In genomic region chr17:10171057-10171456, GRCh38 we compare ENCODE assay signal across 13 cellular contexts. TPM values are rescaled to one million over a fixed set of nuclear protein-coding genes. Genes with fewer than 3 reads are reported as not detected.
A peak's percentile ranks its signal among the peaks of the same experiment; 100 is the strongest.
DNase-seq lines count a peak whose midpoint lies in the region; ATAC-seq, FAIRE-seq and TF ChIP-seq lines count a peak whose summit lies in the region.
"Had no signal": no experiment of that assay in that cellular context is flagged by ENCODE, and none has a peak within 500 bp of the region (broad histone marks: within the 10 kb centered on the region; RNA-seq: fewer than 3 reads in every experiment).

No MANE protein-coding gene starts in this region.

- H3K36me3 ChIP-seq in vagina, result no peaks in the 10 kb centered on the region

- no peak for ATAC-seq in activated naive CD8-positive, alpha-beta T cell treated with anti-CD3 and anti-CD28 coated beads, Interleukin-2, amount 50 U/mL, for 24 hours
- ATAC-seq: activated CD8-positive, alpha-beta memory T cell treated with anti-CD3 and anti-CD28 coated beads, Interleukin-2, amount 10 ng/mL, durations not matched to agents 7 days and 5 days; PC-3 had no signal

- no peaks in the 10 kb centered on the region for H3K36me3 Mint-ChIP-seq in activated naive CD8-positive, alpha-beta T cell treated with anti-CD3 and anti-CD28 coated beads, Interleukin-2, amount 50 U/mL, for 24 hours (ENCODE audit: low read depth)
- no peaks in the 10 kb centered on the region for H3K36me3 Mint-ChIP-seq in activated naive CD8-positive, alpha-beta T cell treated with anti-CD3 and anti-CD28 coated beads for 36 hours
- no peaks in the 10 kb centered on the region for H3K36me3 Mint-ChIP-seq in neural crest cell (ENCODE audit: low read depth)
- H3K36me3 Mint-ChIP-seq: activated CD8-positive, alpha-beta memory T cell treated with anti-CD3 and anti-CD28 coated beads, Interleukin-2, amount 10 ng/mL, durations not matched to agents 7 days and 5 days had no signal

- H3K27ac ChIP-seq in vagina, result peak overlapping the region; percentile 37

- no peak overlapping the region for H3K27ac Mint-ChIP-seq in activated naive CD8-positive, alpha-beta T cell treated with anti-CD3 and anti-CD28 coated beads, Interleukin-2, amount 50 U/mL, for 24 hours
- no peak overlapping the region for H3K27ac Mint-ChIP-seq in activated naive CD8-positive, alpha-beta T cell treated with anti-CD3 and anti-CD28 coated beads for 36 hours
- H3K27ac Mint-ChIP-seq in neural crest cell (ENCODE audit: unreplicated experiment), result peak overlapping the region; percentile 46
- H3K27ac Mint-ChIP-seq: activated CD8-positive, alpha-beta memory T cell treated with anti-CD3 and anti-CD28 coated beads, Interleukin-2, amount 10 ng/mL, durations not matched to agents 7 days and 5 days had no signal

- H3K4me3 ChIP-seq in fibroblast of the aortic adventitia (ENCODE audit: low read depth, low read length) (no peak overlapping the region), vagina (no peak overlapping the region)
- H3K4me3 ChIP-seq: lung had no signal

- peaks cover 18% of the 10 kb centered on the region for H3K4me1 ChIP-seq in vagina

- TF ChIP-seq CTCF in fibroblast of the aortic adventitia (IDR thresholded peaks at IDR 0.05; ENCODE audit: insufficient read depth, low read length) (no peak), neural crest cell (conservative IDR thresholded peaks at IDR 0.05) (no peak), vagina (IDR thresholded peaks at IDR 0.05) (no peak)

- no peaks in the 10 kb centered on the region for H3K9me3 Mint-ChIP-seq in activated naive CD8-positive, alpha-beta T cell treated with anti-CD3 and anti-CD28 coated beads, Interleukin-2, amount 50 U/mL, for 24 hours
- H3K9me3 Mint-ChIP-seq in activated naive CD8-positive, alpha-beta T cell treated with anti-CD3 and anti-CD28 coated beads for 36 hours, result peaks cover 4% of the 10 kb centered on the region
- H3K9me3 Mint-ChIP-seq in neural crest cell, result no peaks in the 10 kb centered on the region

- no peaks in the 10 kb centered on the region for H3K27me3 ChIP-seq in vagina

- no peak for FAIRE-seq in H54 (lab: Jason Lieb, UNC)

- DNase-seq in activated naive CD8-positive, alpha-beta T cell treated with anti-CD3 and anti-CD28 coated beads, Interleukin-2, amount 50 U/mL, for 24 hours, result no peak
- DNase-seq in activated naive CD8-positive, alpha-beta T cell treated with anti-CD3 and anti-CD28 coated beads for 36 hours, result no peak
- peak; percentile 56 for DNase-seq in fibroblast of the aortic adventitia (ENCODE audit: low read depth)
- no peak for DNase-seq in neural crest cell (ENCODE audit: low read depth, low spot score)
- no peak for DNase-seq in vagina (ENCODE audit: extremely low spot score in 2 of 2)
- no peak for DNase-seq in H54 (ENCODE audit: insufficient read length, low spot score)
- no peak for DNase-seq in NCI-H1417 treated with DMSO at 0.1 percent for 48 hours (lab: John Stamatoyannopoulos, UW)
- DNase-seq in DMS 273 treated with DMSO at 0.1 percent for 48 hours (lab: John Stamatoyannopoulos, UW), result no peak
- DNase-seq: activated CD8-positive, alpha-beta memory T cell treated with anti-CD3 and anti-CD28 coated beads, Interleukin-2, amount 10 ng/mL, durations not matched to agents 7 days and 5 days; KG1; PC-3 had no signal

- peaks cover 12% of the 10 kb centered on the region for H3K27me3 Mint-ChIP-seq in activated naive CD8-positive, alpha-beta T cell treated with anti-CD3 and anti-CD28 coated beads, Interleukin-2, amount 50 U/mL, for 24 hours
- peaks cover 35% of the 10 kb centered on the region for H3K27me3 Mint-ChIP-seq in activated naive CD8-positive, alpha-beta T cell treated with anti-CD3 and anti-CD28 coated beads for 36 hours
- H3K27me3 Mint-ChIP-seq in neural crest cell (ENCODE audit: low read depth), result peaks cover 7% of the 10 kb centered on the region
- H3K27me3 Mint-ChIP-seq: activated CD8-positive, alpha-beta memory T cell treated with anti-CD3 and anti-CD28 coated beads, Interleukin-2, amount 10 ng/mL, durations not matched to agents 7 days and 5 days had no signal

- peak overlapping the region; percentile 36 for H3K4me3 Mint-ChIP-seq in activated naive CD8-positive, alpha-beta T cell treated with anti-CD3 and anti-CD28 coated beads, Interleukin-2, amount 50 U/mL, for 24 hours
- H3K4me3 Mint-ChIP-seq in activated naive CD8-positive, alpha-beta T cell treated with anti-CD3 and anti-CD28 coated beads for 36 hours, result no peak overlapping the region
- no peak overlapping the region for H3K4me3 Mint-ChIP-seq in neural crest cell
- H3K4me3 Mint-ChIP-seq: activated CD8-positive, alpha-beta memory T cell treated with anti-CD3 and anti-CD28 coated beads, Interleukin-2, amount 10 ng/mL, durations not matched to agents 7 days and 5 days had no signal

- no peaks in the 10 kb centered on the region for H3K9me3 ChIP-seq in vagina

- intact Hi-C loops in vagina (cut with DNase I), result no loop called here

- H3K4me1 Mint-ChIP-seq in activated naive CD8-positive, alpha-beta T cell treated with anti-CD3 and anti-CD28 coated beads, Interleukin-2, amount 50 U/mL, for 24 hours, result peaks cover 23% of the 10 kb centered on the region
- H3K4me1 Mint-ChIP-seq in activated naive CD8-positive, alpha-beta T cell treated with anti-CD3 and anti-CD28 coated beads for 36 hours, result peaks cover 15% of the 10 kb centered on the region
- H3K4me1 Mint-ChIP-seq in neural crest cell, result peaks cover 20% of the 10 kb centered on the region

- TF ChIP-seq POLR2A in vagina (IDR thresholded peaks at IDR 0.05) (no peak), H54 (IDR thresholded peaks at IDR 0.05; ENCODE audit: low read depth, low read length) (no peak)

RNA-seq across cellular contexts. Expression of gene GAS7, which starts 27.3 kb away (rescaled TPM):
- total RNA-seq in activated naive CD8-positive, alpha-beta T cell treated with anti-CD3 and anti-CD28 coated beads for 36 hours, result 1 to 10 TPM in 1 of 2 experiments, under 1 TPM in 1; 0.76 to 1.2 TPM
- total RNA-seq in fibroblast of the aortic adventitia (ENCODE audit: low replicate concordance) (7.0 and 22.2 TPM in 2 replicates), neural crest cell (72.7 and 84.8 TPM in 2 replicates), vagina (47.1 TPM)
- total RNA-seq: PC-3, pulmonary artery endothelial cell had no signal
